20 cellular contexts compared by ENCODE assay signal in genomic region chr12:113997365-113997764, GRCh38. TPM values are rescaled to one million over a fixed set of nuclear protein-coding genes. Genes with fewer than 3 reads are reported as not detected.
A peak's percentile ranks its signal among the peaks of the same experiment; 100 is the strongest.
DNase-seq lines count a peak whose midpoint lies in the region; ATAC-seq and TF ChIP-seq lines count a peak whose summit lies in the region.
"Had no signal": no experiment of that assay in that cellular context is flagged by ENCODE, and none has a peak within 500 bp of the region (broad histone marks: within the 10 kb centered on the region; RNA-seq: fewer than 3 reads in every experiment).

No MANE protein-coding gene starts in this region.

- DNase-seq in NCI-H146 treated with DMSO at 0.1 percent for 48 hours (lab: John Stamatoyannopoulos, UW; ENCODE audit: unreplicated experiment) (peak; percentile 41), NCI-H146 (lab: John Stamatoyannopoulos, UW) (no peak), GM13976 (ENCODE audit: low spot score) (peak; percentile 41), SJSA1 (ENCODE audit: low read depth in 1 of 2, low spot score in 2 of 2) (peak; percentile 75 to 79), posterior cingulate gyrus (no peak), SIG-M5 (lab: John Stamatoyannopoulos, UW) (no peak)
- DNase-seq in natural killer cell treated with Interleukin-12 subunit alpha and Interleukin-12 subunit beta and Interleukin-15 and Interleukin-18, amount 100 ng/mL, for 72 hours (ENCODE audit: low spot score) = no peak
- DNase-seq: CD8-positive, alpha-beta T cell; DMS79 treated with DMSO at 0.1 percent for 48 hours; MV-4-11; NCI-H1436; NCI-H2107; NCI-H446; NCI-H82; Peyer's patch; Right ventricle myocardium superior; T-helper 17 cell had no signal

- H3K4me1 Mint-ChIP-seq in natural killer cell treated with Interleukin-12 subunit alpha and Interleukin-12 subunit beta and Interleukin-15 and Interleukin-18, amount 100 ng/mL, for 72 hours (ENCODE audit: low read depth in 2 of 2) = no peaks in the 10 kb centered on the region
- H3K4me1 Mint-ChIP-seq: T-helper 17 cell had no signal

- no peak overlapping the region for H3K27ac ChIP-seq in SJSA1
- H3K27ac ChIP-seq: 22Rv1, Peyer's patch had no signal

- no peak overlapping the region for H3K4me3 ChIP-seq in SJSA1
- H3K4me3 ChIP-seq: Peyer's patch had no signal

- in situ Hi-C loops in GM13976 (cut with MboI; ENCODE audit: low sequenced_read_pairs, unreplicated experiment) = loop anchor here (10.0 kb wide), 1 partner anchor 507 kb away; no protein-coding TSS in a partner anchor

- H3K27me3 ChIP-seq in SJSA1 (replicated peaks) = peaks cover 100% of the 10 kb centered on the region
- H3K27me3 ChIP-seq: Peyer's patch had no signal

- H3K27me3 Mint-ChIP-seq in natural killer cell treated with Interleukin-12 subunit alpha and Interleukin-12 subunit beta and Interleukin-15 and Interleukin-18, amount 100 ng/mL, for 72 hours = peaks cover 28 to 41% of the 10 kb centered on the region in 2 donors

- ATAC-seq in HG02610 (IDR thresholded peaks at IDR 0.05; ENCODE audit: unreplicated experiment) = peak; percentile 91
- no peak for ATAC-seq in natural killer cell treated with Interleukin-12 subunit alpha and Interleukin-12 subunit beta and Interleukin-15 and Interleukin-18, amount 100 ng/mL, for 72 hours
- ATAC-seq: CD8-positive, alpha-beta T cell; T-helper 17 cell had no signal

- no peaks in the 10 kb centered on the region for H3K36me3 Mint-ChIP-seq in natural killer cell treated with Interleukin-12 subunit alpha and Interleukin-12 subunit beta and Interleukin-15 and Interleukin-18, amount 100 ng/mL, for 72 hours
- H3K36me3 Mint-ChIP-seq: CD8-positive, alpha-beta T cell had no signal

- H3K9me3 ChIP-seq in SJSA1 (replicated peaks) = peaks cover 32% of the 10 kb centered on the region
- H3K9me3 ChIP-seq: Peyer's patch had no signal

- H3K4me1 ChIP-seq in SJSA1 (replicated peaks) = no peaks in the 10 kb centered on the region
- H3K4me1 ChIP-seq: Peyer's patch had no signal

- TF ChIP-seq CTCF in GM13976 (IDR thresholded peaks at IDR 0.05; ENCODE audit: borderline replicate concordance, control extremely low read depth, extremely low read depth, insufficient read depth, missing control alignments) = no peak

- no peaks in the 10 kb centered on the region for H3K9me3 Mint-ChIP-seq in natural killer cell treated with Interleukin-12 subunit alpha and Interleukin-12 subunit beta and Interleukin-15 and Interleukin-18, amount 100 ng/mL, for 72 hours
- H3K9me3 Mint-ChIP-seq: CD8-positive, alpha-beta T cell; HFFc6 had no signal

- intact Hi-C loops in posterior cingulate gyrus (cut with DNase I) = no loop called here

- no peaks in the 10 kb centered on the region for H3K36me3 ChIP-seq in SJSA1
- H3K36me3 ChIP-seq: Peyer's patch had no signal

- H3K4me3 Mint-ChIP-seq in natural killer cell treated with Interleukin-12 subunit alpha and Interleukin-12 subunit beta and Interleukin-15 and Interleukin-18, amount 100 ng/mL, for 72 hours = no peak overlapping the region
- H3K4me3 Mint-ChIP-seq: CD8-positive, alpha-beta T cell; HFFc6; T-helper 17 cell had no signal

- no peak overlapping the region for H3K27ac Mint-ChIP-seq in natural killer cell treated with Interleukin-12 subunit alpha and Interleukin-12 subunit beta and Interleukin-15 and Interleukin-18, amount 100 ng/mL, for 72 hours
- H3K27ac Mint-ChIP-seq: CD8-positive, alpha-beta T cell; HFFc6; T-helper 17 cell had no signal

RNA-seq across cellular contexts. Expression of gene RBM19, which starts 31.2 kb away (rescaled TPM):
- 271 and 433 TPM in 2 replicates for total RNA-seq in SJSA1 (2014; rRNA removed; shearing (Covaris generic))
- 10 to 100 TPM; 46.9 to 77.8 TPM for total RNA-seq in natural killer cell treated with Interleukin-12 subunit alpha and Interleukin-12 subunit beta and Interleukin-15 and Interleukin-18, amount 100 ng/mL, for 72 hours

Comparison
In these comparisons a context has a peak if more than half of its experiments do, and no peak if none do; other contexts are left out.
1. DNase-seq: peak in NCI-H146 treated with DMSO at 0.1 percent for 48 hours (single experiment), GM13976 (single experiment) and SJSA1 (2 of 2); none in NCI-H146 (single experiment), natural killer cell treated with Interleukin-12 subunit alpha and Interleukin-12 subunit beta and Interleukin-15 and Interleukin-18, amount 100 ng/mL, for 72 hours (single experiment), posterior cingulate gyrus (0 of 10) and SIG-M5 (single experiment).